Comparison of ENCODE assay signal across 11 cellular contexts in the genomic region with DNA sequence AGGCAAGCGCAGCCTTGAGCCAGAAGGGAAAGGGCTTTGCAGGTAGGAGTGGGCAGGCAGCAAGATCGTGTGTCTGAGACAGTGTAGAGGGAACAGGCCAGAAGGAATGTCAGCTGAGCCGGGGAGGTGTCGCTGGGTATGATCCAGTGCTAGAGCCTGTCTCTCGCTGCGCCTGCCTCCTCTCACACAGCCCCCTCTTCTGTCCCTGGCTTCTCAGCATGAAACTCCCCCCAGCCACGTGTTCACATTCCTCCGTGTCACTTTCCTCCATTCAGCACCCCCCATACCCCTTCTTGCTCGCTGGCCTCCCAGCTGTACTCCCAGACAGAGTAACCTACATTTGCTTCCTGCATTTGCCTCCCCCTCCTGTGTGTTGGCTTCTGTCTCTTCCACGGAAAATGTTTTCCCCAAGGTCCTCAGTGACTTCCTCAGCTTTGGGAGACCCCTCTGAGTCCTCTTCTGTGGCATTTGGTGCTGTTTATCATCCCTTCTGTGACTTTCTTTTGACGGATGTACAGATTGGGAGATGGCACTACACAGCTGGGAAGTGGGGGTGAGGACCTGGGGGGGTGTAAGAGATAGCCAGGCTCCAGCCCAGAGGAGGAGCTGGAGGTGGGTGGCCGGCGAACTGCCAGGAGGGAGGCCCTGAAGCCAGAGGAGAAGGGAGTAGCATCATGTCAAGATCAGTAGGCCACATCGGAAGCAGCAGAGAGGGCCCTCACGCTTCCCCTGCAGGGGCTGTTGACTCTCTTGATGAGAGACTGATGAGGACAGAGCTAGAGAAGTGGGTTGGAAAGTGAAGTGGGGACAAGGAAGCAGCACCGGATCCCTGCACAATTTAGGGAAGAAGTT. TPM values are rescaled to one million over a fixed set of nuclear protein-coding genes. Genes with fewer than 3 reads are reported as not detected.
A peak's percentile ranks its signal among the peaks of the same experiment; 100 is the strongest.
DNase-seq lines count a peak whose midpoint lies in the region; ATAC-seq and TF ChIP-seq lines count a peak whose summit lies in the region.
"Had no signal": no experiment of that assay in that cellular context is flagged by ENCODE, and none has a peak within 500 bp of the region (broad histone marks: within the 10 kb centered on the region; RNA-seq: fewer than 3 reads in every experiment).

No MANE protein-coding gene starts in this region.

- no peaks in the 10 kb centered on the region for H3K36me3 ChIP-seq in iPS-15b (ENCODE audit: control insufficient read depth, insufficient read depth, low read length)

- peaks cover 1 to 3% (median 2%) of the 10 kb centered on the region in 3 donors for H3K27me3 Mint-ChIP-seq in CD14-positive monocyte (ENCODE audit: low read depth in 3 of 3)
- H3K27me3 Mint-ChIP-seq: IgD-negative memory B cell had no signal

- H3K9me3 Mint-ChIP-seq in CD14-positive monocyte: peaks cover 0 to 2% (median 0%) of the 10 kb centered on the region in 7 donors
- H3K9me3 Mint-ChIP-seq: IgD-negative memory B cell had no signal

- peak overlapping the region in 5 of 7 donors; percentile 4 to 84 (median 43) for H3K27ac Mint-ChIP-seq in CD14-positive monocyte

- peaks cover 26% of the 10 kb centered on the region for H3K4me1 Mint-ChIP-seq in CD14-positive monocyte

- DNase-seq in CD14-positive monocyte (ENCODE audit: low spot score): no peak
- DNase-seq in anterior cingulate cortex (lab: John Stamatoyannopoulos, UW): peak in 43 of 58 donors; percentile 4 to 75 (median 33)
- DNase-seq in posterior cingulate gyrus: peak in 8 of 10 donors; percentile 42 to 92 (median 67)
- no peak for DNase-seq in GM10266 (ENCODE audit: extremely low spot score)
- DNase-seq in NCI-H1930 (lab: John Stamatoyannopoulos, UW): no peak
- no peak for DNase-seq in KBM-7
- DNase-seq: NCI-H446 had no signal

- H3K4me3 Mint-ChIP-seq in CD14-positive monocyte: peak overlapping the region in 1 of 2 donors; percentile 46

- intact Hi-C loops in CD14-positive monocyte (cut with micrococcal nuclease): no loop called here
- intact Hi-C loops in posterior cingulate gyrus (cut with DNase I): no loop called here

- no peaks in the 10 kb centered on the region for H3K9me3 ChIP-seq in iPS-15b (ENCODE audit: control insufficient read depth, insufficient read depth, low read length)

- peaks cover 19 to 20% of the 10 kb centered on the region in 2 donors for H3K36me3 Mint-ChIP-seq in CD14-positive monocyte

- peak overlapping the region; percentile 47 for H3K9ac ChIP-seq in iPS-15b (ENCODE audit: low read depth, low read length)

- H3K27me3 ChIP-seq in iPS-15b (ENCODE audit: control insufficient read depth, insufficient read depth, low read length): no peaks in the 10 kb centered on the region

- no peak for TF ChIP-seq CTCF in CD14-positive monocyte (IDR thresholded peaks at IDR 0.05)
- no peak for TF ChIP-seq CTCF in GM10266 (IDR thresholded peaks at IDR 0.05; ENCODE audit: control insufficient read depth, insufficient read depth, low read depth, missing control alignments)

- H3K4me1 ChIP-seq in iPS-15b (ENCODE audit: control insufficient read depth, insufficient read depth, low read length): peaks cover 3% of the 10 kb centered on the region

- in situ Hi-C loops in KBM-7 (cut with MboI; ENCODE audit: low pct_unique_long_range_greater_than_20kb, low sequenced_read_pairs): no loop called here

- H3K4me3 ChIP-seq in iPS-15b (ENCODE audit: low read depth, low read length): no peak overlapping the region

- no peak for ATAC-seq in GM21381 (IDR thresholded peaks at IDR 0.05; ENCODE audit: unreplicated experiment)

RNA-seq across cellular contexts. Expression of gene SGF29, which starts 19.2 kb away (rescaled TPM):
- 10 to 100 TPM; 18.8 to 24.3 TPM for polyA plus RNA-seq in CD14-positive monocyte

RNA-seq across cellular contexts. Expression of gene SULT1A2, which starts 24.0 kb away (rescaled TPM):
- 1 to 10 TPM in 1 of 2 donors, not detected in 1; 1.1 TPM for polyA plus RNA-seq in CD14-positive monocyte
- polyA plus RNA-seq: IgD-negative memory B cell, neural cell had no signal

RNA-seq across cellular contexts. Expression of gene NUPR1, which starts 34.1 kb away (rescaled TPM):
- 1 to 10 TPM in 1 of 2 donors, not detected in 1; 1.9 TPM for polyA plus RNA-seq in CD14-positive monocyte
- polyA plus RNA-seq: IgD-negative memory B cell, neural cell had no signal

RNA-seq across cellular contexts. Expression of gene SULT1A1, which starts 37.0 kb away (rescaled TPM):
- 100 to 1,000 TPM; 320 to 362 TPM for polyA plus RNA-seq in CD14-positive monocyte
- polyA plus RNA-seq: neural cell had no signal

Comparison
In these comparisons a context has a peak if more than half of its experiments do, and no peak if none do; other contexts are left out.
1. DNase-seq: peak in anterior cingulate cortex (43 of 58) and posterior cingulate gyrus (8 of 10); none in CD14-positive monocyte (single experiment), GM10266 (single experiment), NCI-H1930 (0 of 2) and KBM-7 (single experiment).